Comparison of ENCODE assay signal across 1 cellular context in the genomic region with DNA sequence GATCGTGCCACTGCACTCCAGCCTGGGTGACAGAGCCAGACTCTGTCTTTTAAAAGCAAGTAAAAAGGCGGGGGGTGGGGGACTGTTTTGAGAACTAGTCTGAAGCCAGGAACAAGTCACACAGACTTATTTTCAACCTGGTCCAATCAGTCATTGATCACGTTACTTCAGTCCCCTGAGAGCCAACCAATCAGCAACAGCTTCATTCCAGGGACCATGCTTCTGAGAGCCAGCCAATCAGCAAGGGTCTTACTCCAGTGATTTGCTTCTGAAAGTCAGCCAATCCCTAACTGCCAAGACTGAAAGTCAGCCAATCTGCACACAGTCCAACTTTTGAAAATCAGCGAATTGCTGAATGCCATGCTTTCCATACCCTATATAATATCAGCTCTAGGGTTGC.
TF ChIP-seq lines count a peak whose summit lies in the region.

No MANE protein-coding gene starts in this region.

TF ChIP-seq in K562, 482 proteins besides CTCF, POLR2A, EP300 and RAD21 (continued from another document):
- TF ChIP-seq ZNF583 (CRISPR knock-in tag; IDR thresholded peaks at IDR 0.05), result no peak
- no peak for TF ChIP-seq BHLHE40 (IDR thresholded peaks at IDR 0.05; ENCODE audit: low read length)
- TF ChIP-seq MXI1 (IDR thresholded peaks at IDR 0.05; ENCODE audit: low read depth, low read length), result no peak
- no peak for TF ChIP-seq MEIS2 (IDR thresholded peaks at IDR 0.05; ENCODE audit: partially characterized antibody)
- TF ChIP-seq, protein P1, sequence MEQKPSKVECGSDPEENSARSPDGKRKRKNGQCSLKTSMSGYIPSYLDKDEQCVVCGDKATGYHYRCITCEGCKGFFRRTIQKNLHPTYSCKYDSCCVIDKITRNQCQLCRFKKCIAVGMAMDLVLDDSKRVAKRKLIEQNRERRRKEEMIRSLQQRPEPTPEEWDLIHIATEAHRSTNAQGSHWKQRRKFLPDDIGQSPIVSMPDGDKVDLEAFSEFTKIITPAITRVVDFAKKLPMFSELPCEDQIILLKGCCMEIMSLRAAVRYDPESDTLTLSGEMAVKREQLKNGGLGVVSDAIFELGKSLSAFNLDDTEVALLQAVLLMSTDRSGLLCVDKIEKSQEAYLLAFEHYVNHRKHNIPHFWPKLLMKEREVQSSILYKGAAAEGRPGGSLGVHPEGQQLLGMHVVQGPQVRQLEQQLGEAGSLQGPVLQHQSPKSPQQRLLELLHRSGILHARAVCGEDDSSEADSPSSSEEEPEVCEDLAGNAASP (IDR thresholded peaks at IDR 0.05), result no peak
- TF ChIP-seq CBX2 (IDR thresholded peaks at IDR 0.05; ENCODE audit: insufficient read depth, low read length, poor library complexity, severe bottlenecking), result no peak
- TF ChIP-seq RBM25 (IDR thresholded peaks at IDR 0.05; ENCODE audit: low read depth, low read length, severe bottlenecking), result peak; percentile 73
- TF ChIP-seq RBM14 (IDR thresholded peaks at IDR 0.05; ENCODE audit: borderline replicate concordance, insufficient read depth, low read depth, low read length), result no peak
- no peak for TF ChIP-seq KLF10 (CRISPR knock-in tag; IDR thresholded peaks at IDR 0.05)
- TF ChIP-seq, protein P2, sequence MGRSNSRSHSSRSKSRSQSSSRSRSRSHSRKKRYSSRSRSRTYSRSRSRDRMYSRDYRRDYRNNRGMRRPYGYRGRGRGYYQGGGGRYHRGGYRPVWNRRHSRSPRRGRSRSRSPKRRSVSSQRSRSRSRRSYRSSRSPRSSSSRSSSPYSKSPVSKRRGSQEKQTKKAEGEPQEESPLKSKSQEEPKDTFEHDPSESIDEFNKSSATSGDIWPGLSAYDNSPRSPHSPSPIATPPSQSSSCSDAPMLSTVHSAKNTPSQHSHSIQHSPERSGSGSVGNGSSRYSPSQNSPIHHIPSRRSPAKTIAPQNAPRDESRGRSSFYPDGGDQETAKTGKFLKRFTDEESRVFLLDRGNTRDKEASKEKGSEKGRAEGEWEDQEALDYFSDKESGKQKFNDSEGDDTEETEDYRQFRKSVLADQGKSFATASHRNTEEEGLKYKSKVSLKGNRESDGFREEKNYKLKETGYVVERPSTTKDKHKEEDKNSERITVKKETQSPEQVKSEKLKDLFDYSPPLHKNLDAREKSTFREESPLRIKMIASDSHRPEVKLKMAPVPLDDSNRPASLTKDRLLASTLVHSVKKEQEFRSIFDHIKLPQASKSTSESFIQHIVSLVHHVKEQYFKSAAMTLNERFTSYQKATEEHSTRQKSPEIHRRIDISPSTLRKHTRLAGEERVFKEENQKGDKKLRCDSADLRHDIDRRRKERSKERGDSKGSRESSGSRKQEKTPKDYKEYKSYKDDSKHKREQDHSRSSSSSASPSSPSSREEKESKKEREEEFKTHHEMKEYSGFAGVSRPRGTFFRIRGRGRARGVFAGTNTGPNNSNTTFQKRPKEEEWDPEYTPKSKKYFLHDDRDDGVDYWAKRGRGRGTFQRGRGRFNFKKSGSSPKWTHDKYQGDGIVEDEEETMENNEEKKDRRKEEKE (IDR thresholded peaks at IDR 0.05; ENCODE audit: borderline replicate concordance in 1 of 2, control insufficient read depth in 1 of 2, low read depth in 2 of 2, low read length in 1 of 2), result no peak
- TF ChIP-seq PRDM10 (IDR thresholded peaks at IDR 0.05; ENCODE audit: partially characterized antibody), result peak; percentile 59
- no peak for TF ChIP-seq ZBTB17 (CRISPR knock-in tag; IDR thresholded peaks at IDR 0.05)
- no peak for TF ChIP-seq SUPT5H (IDR thresholded peaks at IDR 0.05)
- TF ChIP-seq LEF1 (IDR thresholded peaks at IDR 0.05), result no peak
- TF ChIP-seq TCF7L2 (IDR thresholded peaks at IDR 0.05; ENCODE audit: low read depth, low read length), result no peak
- no peak for TF ChIP-seq POLR3G (IDR thresholded peaks at IDR 0.05; ENCODE audit: extremely low read depth, insufficient read length, insufficient replicate concordance)
- no peak for TF ChIP-seq ZNF280B (CRISPR knock-in tag; IDR thresholded peaks at IDR 0.05)
- no peak for TF ChIP-seq ZNF695 (CRISPR knock-in tag; IDR thresholded peaks at IDR 0.05)
- no peak for TF ChIP-seq CCNT2 (IDR thresholded peaks at IDR 0.05; ENCODE audit: borderline replicate concordance, extremely low read depth, insufficient read length, low read depth, low read length)
- peak; percentile 24; the same call in 1 of the 2 replicates for TF ChIP-seq USF2 (CRISPR knock-in tag; IDR thresholded peaks at IDR 0.05)
- 0 out of 2 replicates have a peak, but pooled peaks have one; percentile 27 for TF ChIP-seq MYC (IDR thresholded peaks at IDR 0.05; ENCODE audit: low read depth, low read length)
- no peak for TF ChIP-seq MYC (CRISPR knock-in tag; IDR thresholded peaks at IDR 0.05; ENCODE audit: borderline replicate concordance, low read depth)
- peak; percentile 69 for TF ChIP-seq ASH1L (IDR thresholded peaks at IDR 0.05; ENCODE audit: borderline replicate concordance, low read depth, partially characterized antibody)
- TF ChIP-seq GABPB1 (CRISPR knock-in tag; IDR thresholded peaks at IDR 0.05), result no peak
